ENCODE assay signal across 1 cellular context in genomic region chr2:181977661-181978350, GRCh38.
TF ChIP-seq lines count a peak whose summit lies in the region.

No MANE protein-coding gene starts in this region.

TF ChIP-seq in HCT116, 20 proteins besides CTCF, POLR2A, EP300 and RAD21 (continued from another document):
- TF ChIP-seq REST (IDR thresholded peaks at IDR 0.05; ENCODE audit: low read depth) (no peak), ATF3 (IDR thresholded peaks at IDR 0.05) (no peak), EZH2 (IDR thresholded peaks at IDR 0.05) (no peak), JUND (IDR thresholded peaks at IDR 0.05) (peak; percentile 37), SRF (IDR thresholded peaks at IDR 0.05; ENCODE audit: low read depth) (no peak), CBX3 (IDR thresholded peaks at IDR 0.05; ENCODE audit: low read depth) (no peak), EGR1 (IDR thresholded peaks at IDR 0.05; ENCODE audit: low read depth) (no peak), EZH2phosphoT487 (IDR thresholded peaks at IDR 0.05; ENCODE audit: borderline replicate concordance) (no peak), ELF1 (IDR thresholded peaks at IDR 0.05; ENCODE audit: borderline replicate concordance, low read depth) (no peak), MAX (IDR thresholded peaks at IDR 0.05) (peak; percentile 74)
